In the genomic region with DNA sequence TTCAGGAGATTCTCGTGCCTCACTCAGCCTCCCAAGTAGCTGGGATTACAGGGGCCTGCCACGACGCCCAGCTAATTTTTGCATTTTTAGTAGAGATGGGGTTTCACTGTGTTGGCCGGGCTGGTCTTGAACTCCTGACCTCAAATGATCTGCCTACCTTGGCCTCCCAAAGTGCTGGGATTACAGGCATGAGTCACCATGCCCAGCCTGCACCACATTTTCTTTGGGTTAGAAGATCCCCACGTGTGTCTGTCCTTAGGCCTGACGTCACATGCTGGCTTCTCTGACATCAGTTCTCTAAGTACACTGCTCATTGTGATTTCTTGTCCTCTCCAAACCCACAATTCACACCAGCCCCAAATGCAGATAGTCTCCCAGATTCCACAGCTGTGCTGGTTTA, we compare ENCODE assay signal across 11 cellular contexts. TPM values are rescaled to one million over a fixed set of nuclear protein-coding genes. Genes with fewer than 3 reads are reported as not detected.
DNase-seq lines count a peak whose midpoint lies in the region; ATAC-seq, FAIRE-seq and TF ChIP-seq lines count a peak whose summit lies in the region.
"Not testable (repeated sequence)": the region's sequence is repeated elsewhere in the genome, so short reads cannot be mapped to it uniquely, and the experiment has no call there.
"Had no signal": no experiment of that assay in that cellular context is flagged by ENCODE, and none has a peak within 500 bp of the region (broad histone marks: within the 10 kb centered on the region; RNA-seq: fewer than 3 reads in every experiment).

No MANE protein-coding gene starts in this region.

- H3K27me3 Mint-ChIP-seq in GM23338 (ENCODE audit: insufficient read depth, low read depth, poor library complexity) = not testable (repeated sequence)

- H3K4me3 ChIP-seq in GM23338; SJCRH30; H1 (ENCODE audit: extremely low read depth in 1 of 4, insufficient read depth in 2 of 4, low read depth in 3 of 4, low read length in 4 of 4); thyroid gland (replicated peaks in 1 of 3): not testable (repeated sequence)

- H3K36me3 Mint-ChIP-seq in GM23338 (ENCODE audit: low read depth) = not testable (repeated sequence)

- TF ChIP-seq CTCF in GM23338 (conservative IDR thresholded peaks at IDR 0.05; ENCODE audit: low read depth in 2 of 2); H1 (IDR thresholded peaks at IDR 0.05; ENCODE audit: control extremely low read depth in 1 of 3, insufficient read depth in 1 of 3, low read depth in 1 of 3, low read length in 3 of 3); thyroid gland (IDR thresholded peaks at IDR 0.05): not testable (repeated sequence)

- not testable (repeated sequence) for H3K79me1 ChIP-seq in H1 (ENCODE audit: low read depth, low read length)

- H4K8ac ChIP-seq in H1 (ENCODE audit: extremely low read depth, insufficient read depth, low read length) = not testable (repeated sequence)

- ATAC-seq in GM23338 = not testable (repeated sequence)

- peaks cover 57% of the 10 kb centered on the region for H3K4me1 ChIP-seq in GM23338 (ENCODE audit: insufficient read depth)
- peaks cover 20% of the 10 kb centered on the region for H3K4me1 ChIP-seq in SJCRH30
- H3K4me1 ChIP-seq in H1 (replicated peaks in 1 of 4; ENCODE audit: control insufficient read depth in 3 of 4, insufficient read depth in 4 of 4, low read length in 3 of 4) = peaks cover 5 to 23% (median 15%) of the 10 kb centered on the region in 4 experiments; a peak in 6 of 7 replicates
- H3K4me1 ChIP-seq in thyroid gland = peaks cover 32 to 41% of the 10 kb centered on the region in 2 donors

- H3K36me3 ChIP-seq in GM23338 (ENCODE audit: insufficient read depth); SJCRH30; H1 (ENCODE audit: control insufficient read depth in 2 of 4, insufficient read depth in 4 of 4, low read length in 3 of 4); thyroid gland: not testable (repeated sequence)

- not testable (repeated sequence) for DNase-seq in GM23338 (ENCODE audit: low spot score); H1 (ENCODE audit: low read depth in 1 of 2, low spot score in 2 of 2); thyroid gland
- DNase-seq in LHCN-M2 (ENCODE audit: low read depth) (peak; percentile 10), SJCRH30 (peak; percentile 23 to 44), islet precursor cell (peak; percentile 32), myocyte (ENCODE audit: low read depth) (peak; percentile 7)

- not testable (repeated sequence) for FAIRE-seq in H1 (lab: Jason Lieb, UNC)

- POLR2A ChIA-PET in H1 (lab: Charles Lee; ENCODE audit: partially characterized antibody) = not testable (repeated sequence)

- not testable (repeated sequence) for H3K14ac ChIP-seq in H1 (ENCODE audit: insufficient read length)

- not testable (repeated sequence) for TF ChIP-seq POLR2A in H1 (IDR thresholded peaks at IDR 0.05; ENCODE audit: control extremely low read depth in 1 of 2, low read depth in 2 of 2, low read length in 2 of 2); thyroid gland (IDR thresholded peaks at IDR 0.05)

- H3F3A ChIP-seq in GM23338 (replicated peaks; ENCODE audit: low read depth) = not testable (repeated sequence)

- not testable (repeated sequence) for H2BK5ac ChIP-seq in H1 (ENCODE audit: low read depth, low read length)

- H3K23ac ChIP-seq in H1 (ENCODE audit: insufficient read length) = not testable (repeated sequence)

- H3K56ac ChIP-seq in H1 (replicated peaks; ENCODE audit: insufficient read length, low read depth, low read length) = not testable (repeated sequence)

- not testable (repeated sequence) for H2BK20ac ChIP-seq in H1 (ENCODE audit: low read length)

- not testable (repeated sequence) for H3K9me2 ChIP-seq in GM23338 (ENCODE audit: insufficient read depth)

- not testable (repeated sequence) for H3K27me3 ChIP-seq in GM23338 (ENCODE audit: insufficient read depth); SJCRH30; H1 (replicated peaks in 1 of 4; ENCODE audit: control insufficient read depth in 3 of 4, extremely low read depth in 1 of 4, insufficient read depth in 3 of 4, low read length in 3 of 4); thyroid gland

- not testable (repeated sequence) for H3K9ac ChIP-seq in H1 (replicated peaks in 1 of 4; ENCODE audit: extremely low read depth in 1 of 4, low read depth in 3 of 4, low read length in 3 of 4)

- not testable (repeated sequence) for TF ChIP-seq EP300 in H1 (IDR thresholded peaks at IDR 0.05; ENCODE audit: borderline replicate concordance in 1 of 2, low read depth in 2 of 2, low read length in 2 of 2)

- H4K20me1 ChIP-seq in GM23338 (replicated peaks; ENCODE audit: insufficient read depth); H1 (replicated peaks in 1 of 2; ENCODE audit: control insufficient read depth in 1 of 2, insufficient read depth in 2 of 2, low read length in 2 of 2): not testable (repeated sequence)

- not testable (repeated sequence) for H3K23me2 ChIP-seq in H1 (ENCODE audit: low read depth, low read length)

- TF ChIP-seq RAD21 in H1 (IDR thresholded peaks at IDR 0.05 in 1 of 2, conservative IDR thresholded peaks at IDR 0.05 in 1 of 2; ENCODE audit: low read depth in 2 of 2, low read length in 2 of 2) = not testable (repeated sequence)

- not testable (repeated sequence) for H3K9me3 ChIP-seq in SJCRH30 (replicated peaks); H1 (ENCODE audit: insufficient read depth in 2 of 2, low read depth in 1 of 2, low read length in 1 of 2); thyroid gland

- not testable (repeated sequence) for H2AFZ ChIP-seq in GM23338; H1 (ENCODE audit: low read length)

- not testable (repeated sequence) for H4K91ac ChIP-seq in H1 (replicated peaks; ENCODE audit: insufficient read length, low read length)

- H3K4ac ChIP-seq in H1 (replicated peaks; ENCODE audit: insufficient read length, low read depth, low read length) = peak overlapping the region; percentile 44

- peak overlapping the region; percentile 51; the same call in 1 of the 2 replicates for H2BK12ac ChIP-seq in H1 (ENCODE audit: low read depth, low read length)

- not testable (repeated sequence) for H2BK120ac ChIP-seq in H1 (replicated peaks; ENCODE audit: low read depth, low read length)

- not testable (repeated sequence) for H2AK5ac ChIP-seq in H1 (ENCODE audit: low read depth, low read length)

- H3K27ac ChIP-seq in GM23338 (ENCODE audit: low read depth); SJCRH30; H1 (ENCODE audit: low read depth, low read length): not testable (repeated sequence)
- H3K27ac ChIP-seq in thyroid gland = peak overlapping the region; percentile 58 to 85 (median 85)

- CTCF ChIA-PET in H1 (lab: Charles Lee; ENCODE audit: partially characterized antibody) = not testable (repeated sequence)

- not testable (repeated sequence) for H2BK15ac ChIP-seq in H1 (ENCODE audit: low read length)

- not testable (repeated sequence) for H3K4me3 Mint-ChIP-seq in GM23338

- not testable (repeated sequence) for H3K18ac ChIP-seq in H1 (ENCODE audit: extremely low read depth, low read length)

- 0 out of 2 replicates have a peak overlapping the region, but pooled peaks have one; percentile 50 for H3K27ac Mint-ChIP-seq in GM23338

- WGBS in H1 (ENCODE audit: extremely low coverage in 1 of 2, insufficient coverage in 1 of 2, insufficient read length in 1 of 2, insufficient replicate concordance in 2 of 2, low coverage in 1 of 2, low lambda C conversion rate in 2 of 2, missing lambda C conversion rate in 1 of 2), 2 experiments = 87% methylated on average over 6 of the region's 6 CpGs; no CpG with 5 or more reads in 1 of the 2 experiments
- 95 to 96% methylated on average over 6 of the region's 6 CpGs for WGBS in thyroid gland, 2 donors

- H3K4me1 Mint-ChIP-seq in GM23338 = peaks cover 52% of the 10 kb centered on the region

- H3K9me3 Mint-ChIP-seq in GM23338 = not testable (repeated sequence)

- intact Hi-C loops in thyroid gland (cut with DNase I) = not testable (repeated sequence)

- not testable (repeated sequence) for H3K4me2 ChIP-seq in GM23338; H1 (ENCODE audit: insufficient read depth in 1 of 2, low read depth in 2 of 2, low read length in 2 of 2)

- H3K79me2 ChIP-seq in GM23338 (replicated peaks; ENCODE audit: insufficient read depth); H1 (ENCODE audit: control insufficient read depth in 1 of 2, insufficient read depth in 2 of 2, low read length in 2 of 2): not testable (repeated sequence)

- not testable (repeated sequence) for H4K5ac ChIP-seq in H1 (ENCODE audit: insufficient read length, low read depth, low read length)

RNA-seq across cellular contexts. Expression of a gene that starts 31.6 kb away (rescaled TPM):
- total RNA-seq in GM23338 (2014; rRNA removed; shearing (Covaris generic)) = 6.8 and 15.8 TPM in 2 replicates
- polyA plus RNA-seq in GM23338 (2016; fragmentation: Nextera tagmentation; extraction: Ambion mirVana) (2.4 and 4.4 TPM in 2 replicates), H1 (2011; rRNA removed) (1.3 TPM in 2 replicates)
- total RNA-seq in LHCN-M2 (2014; rRNA removed) (0.06 TPM in 1 of 2 replicates, not detected in the other), myocyte (0.16 and 0.51 TPM in 2 replicates), thyroid gland (100 to 1,000 TPM in 1 of 4 donors, 10 to 100 TPM in 3; 35.5 to 103 (median 75.0) TPM)
- 0.33 TPM for polyA plus RNA-seq in LHCN-M2 (2012)
- total RNA-seq in SJCRH30 (2014; rRNA removed; shearing (Covaris generic)) = 9.8 and 10.2 TPM in 2 replicates
- total RNA-seq in H1 (2021; fragmentation: NEBNext Ultra II Directional; extraction: Animal tissue kit (Norgen Biotek cat#: 25700)) = 3.5 and 6.2 TPM in 2 replicates
- 1.2 TPM for polyA plus RNA-seq in H1 (2011; cell fraction: cytosol; rRNA removed)
- polyA plus RNA-seq in H1 (2011; cell fraction: nucleus; rRNA removed) = 4.9 TPM
- 3.0 to 4.8 TPM (median 3.8 TPM) in 4 replicates for polyA plus RNA-seq in H1 (2012, experiment 1 of 2)
- polyA plus RNA-seq in H1 (2012, experiment 2 of 2) = 2.1 TPM
- 2.7 TPM for polyA plus RNA-seq in H1 (2013, experiment 1 of 2)
- 2.2 TPM for polyA plus RNA-seq in H1 (2013, experiment 2 of 2)
- 7.7 and 10.8 TPM in 2 replicates for polyA minus RNA-seq in H1 (2011; rRNA and poly(A)+ RNA removed)
- polyA minus RNA-seq in H1 (2011; cell fraction: cytosol; rRNA and poly(A)+ RNA removed) = 2.0 TPM
- 22.9 TPM for polyA minus RNA-seq in H1 (2011; cell fraction: nucleus; rRNA and poly(A)+ RNA removed)
- 1.00 TPM for polyA plus RNA-seq in myocyte (2012)
- total RNA-seq: CD8-positive, alpha-beta memory T cell; G401; HFFc6 had no signal
- polyA plus RNA-seq: A549 had no signal
